ENCODE assay signal across 25 cellular contexts in genomic region chr17:64177346-64178010, GRCh38. TPM values are rescaled to one million over a fixed set of nuclear protein-coding genes. Genes with fewer than 3 reads are reported as not detected.
A peak's percentile ranks its signal among the peaks of the same experiment; 100 is the strongest.
DNase-seq lines count a peak whose midpoint lies in the region; ATAC-seq and TF ChIP-seq lines count a peak whose summit lies in the region.
"Had no signal": no experiment of that assay in that cellular context is flagged by ENCODE, and none has a peak within 500 bp of the region (broad histone marks: within the 10 kb centered on the region; RNA-seq: fewer than 3 reads in every experiment).

No MANE protein-coding gene starts in this region.

- H3K36me3 Mint-ChIP-seq in endothelial cell (ENCODE audit: low read depth, unreplicated experiment): peaks cover 5% of the 10 kb centered on the region

- no peak overlapping the region for H3K4me2 ChIP-seq in hepatocyte
- H3K4me2 ChIP-seq in parathyroid adenoma (ENCODE audit: low read length): peak overlapping the region; percentile 29
- H3K4me2 ChIP-seq: A549 had no signal

- no peak for DNase-seq in right atrium auricular region (ENCODE audit: low spot score)
- DNase-seq in Right ventricle myocardium superior: no peak
- no peak for DNase-seq in hepatocyte (ENCODE audit: low spot score)
- no peak for DNase-seq in aorta
- DNase-seq in amniotic stem cell (lab: John Stamatoyannopoulos, UW): no peak
- DNase-seq in endothelial cell (ENCODE audit: low spot score): no peak
- DNase-seq: activated naive CD4-positive, alpha-beta T cell treated with Interleukin-2 at 50 U/mL for 16 hours; activated T-cell treated with anti-CD3 and anti-CD28 coated beads, Interleukin-2, amount 50 U/mL, for 4 hours; amygdala; central memory CD4-positive, alpha-beta T cell; COR-L47; DMS79 treated with DMSO at 0.1 percent for 48 hours; GOT3; left cardiac atrium; NCI-H1105 treated with DMSO at 0.1 percent for 48 hours; NCI-H446; nephron progenitor cell; OCI-M1; posterior cingulate gyrus; SHP77 treated with DMSO at 0.1 percent for 48 hours; stimulated activated CD4-positive, alpha-beta T cell treated with anti-CD3 and anti-CD28 coated beads, Interleukin-1b, Interleukin-23, amount 100 ng/mL, for 48 hours; T-cell had no signal

- WGBS in hepatocyte (ENCODE audit: low lambda C conversion rate, missing lambda C conversion rate): 70% methylated on average over 7 of the region's 7 CpGs
- 16 to 26% methylated on average over 7 of the region's 7 CpGs for WGBS in aorta, 2 donors

- H3K9me2 ChIP-seq in hepatocyte (replicated peaks; ENCODE audit: insufficient read depth): no peaks in the 10 kb centered on the region

- H3K9me3 ChIP-seq in right atrium auricular region (no peaks in the 10 kb centered on the region), hepatocyte (ENCODE audit: low read depth) (no peaks in the 10 kb centered on the region), parathyroid adenoma (ENCODE audit: control insufficient read depth, low read length) (no peaks in the 10 kb centered on the region), aorta (ENCODE audit: control insufficient read depth, low read length) (no peaks in the 10 kb centered on the region)
- H3K9me3 ChIP-seq: A549 had no signal

- no peak overlapping the region for H3K4me3 Mint-ChIP-seq in endothelial cell (ENCODE audit: unreplicated experiment)
- H3K4me3 Mint-ChIP-seq: activated T-cell treated with anti-CD3 and anti-CD28 coated beads, Interleukin-2, amount 50 U/mL, for 4 hours; nephron progenitor cell; T-cell had no signal

- H2AFZ ChIP-seq in hepatocyte (no peak overlapping the region), parathyroid adenoma (no peak overlapping the region)

- H3K4me3 ChIP-seq in right atrium auricular region: no peak overlapping the region
- H3K4me3 ChIP-seq in hepatocyte: no peak overlapping the region
- H3K4me3 ChIP-seq in parathyroid adenoma (ENCODE audit: low read depth, low read length): no peak overlapping the region
- no peak overlapping the region for H3K4me3 ChIP-seq in aorta (ENCODE audit: low read length in 2 of 2)
- H3K4me3 ChIP-seq: A549 had no signal

- H3K27ac Mint-ChIP-seq in endothelial cell (ENCODE audit: unreplicated experiment): no peak overlapping the region
- H3K27ac Mint-ChIP-seq: nephron progenitor cell, T-cell had no signal

- H3K27me3 ChIP-seq in right atrium auricular region: no peaks in the 10 kb centered on the region
- no peaks in the 10 kb centered on the region for H3K27me3 ChIP-seq in hepatocyte
- H3K27me3 ChIP-seq in parathyroid adenoma (ENCODE audit: control insufficient read depth, insufficient read depth, low read length): no peaks in the 10 kb centered on the region
- H3K27me3 ChIP-seq in aorta (ENCODE audit: control insufficient read depth in 1 of 2, insufficient read depth in 2 of 2, low read length in 1 of 2): no peaks in the 10 kb centered on the region

- H3K27ac ChIP-seq in right atrium auricular region (peak overlapping the region; percentile 54 to 77), hepatocyte (peak overlapping the region; percentile 31), parathyroid adenoma (peak overlapping the region; percentile 50), aorta (ENCODE audit: low read depth in 1 of 2, low read length in 2 of 2) (peak overlapping the region; percentile 12 to 78)
- H3K27ac ChIP-seq: A549 had no signal

- no peaks in the 10 kb centered on the region for H3K36me3 ChIP-seq in right atrium auricular region
- no peaks in the 10 kb centered on the region for H3K36me3 ChIP-seq in hepatocyte (replicated peaks; ENCODE audit: insufficient read depth, low read depth)
- no peaks in the 10 kb centered on the region for H3K36me3 ChIP-seq in parathyroid adenoma (ENCODE audit: control insufficient read depth, insufficient read depth, low read length)
- no peaks in the 10 kb centered on the region for H3K36me3 ChIP-seq in aorta (ENCODE audit: control insufficient read depth in 1 of 2, insufficient read depth in 2 of 2, low read length in 1 of 2)

- peaks cover 14% of the 10 kb centered on the region for H3K4me1 Mint-ChIP-seq in endothelial cell (ENCODE audit: unreplicated experiment)
- H3K4me1 Mint-ChIP-seq: T-cell had no signal

- H3K4me1 ChIP-seq in right atrium auricular region (peaks cover 0 to 46% of the 10 kb centered on the region in 2 donors), hepatocyte (ENCODE audit: insufficient read depth) (peaks cover 19% of the 10 kb centered on the region), parathyroid adenoma (peaks cover 17% of the 10 kb centered on the region), aorta (ENCODE audit: control insufficient read depth in 1 of 2, insufficient read depth in 2 of 2, low read length in 2 of 2) (peaks cover 3 to 7% of the 10 kb centered on the region in 2 donors)
- H3K4me1 ChIP-seq: A549 had no signal

- no peaks in the 10 kb centered on the region for H4K20me1 ChIP-seq in hepatocyte (ENCODE audit: insufficient read depth, poor library complexity, severe bottlenecking)

- intact Hi-C loops in Right ventricle myocardium superior (cut with DNase I): no loop called here
- intact Hi-C loops in aorta (cut with DNase I): loop anchor here (5.0 to 10.0 kb wide), 2 partner anchors 85 to 87 kb away; partner anchors contain the start of gene TEX2 (in 2 of the 2)

- TF ChIP-seq CTCF in right atrium auricular region (IDR thresholded peaks at IDR 0.05) (no peak), hepatocyte (IDR thresholded peaks at IDR 0.05; ENCODE audit: poor library complexity) (no peak), parathyroid adenoma (IDR thresholded peaks at IDR 0.05) (no peak), endothelial cell (IDR thresholded peaks at IDR 0.05; ENCODE audit: unreplicated experiment) (no peak)

- H3K9ac ChIP-seq in parathyroid adenoma: no peak overlapping the region

- no peaks in the 10 kb centered on the region for H3K9me3 Mint-ChIP-seq in endothelial cell (ENCODE audit: unreplicated experiment)
- H3K9me3 Mint-ChIP-seq: activated T-cell treated with anti-CD3 and anti-CD28 coated beads, Interleukin-2, amount 50 U/mL, for 4 hours; nephron progenitor cell; T-cell had no signal

- no peak for ATAC-seq in Right ventricle myocardium superior (ENCODE audit: poor library complexity)
- no peak for ATAC-seq in aorta (ENCODE audit: low FRiP score)
- no peak for ATAC-seq in GM18870 (IDR thresholded peaks at IDR 0.05; ENCODE audit: unreplicated experiment)
- ATAC-seq: activated T-cell treated with anti-CD3 and anti-CD28 coated beads, Interleukin-2, amount 50 U/mL, for 4 hours; T-cell had no signal

- H3K79me2 ChIP-seq in hepatocyte (no peaks in the 10 kb centered on the region), parathyroid adenoma (peaks cover 13% of the 10 kb centered on the region)

- H3K27me3 Mint-ChIP-seq in endothelial cell (ENCODE audit: unreplicated experiment): peaks cover 4% of the 10 kb centered on the region
- H3K27me3 Mint-ChIP-seq: T-cell had no signal

RNA-seq across cellular contexts. Expression of gene ERN1, which starts 47.5 kb away (rescaled TPM):
- total RNA-seq in right atrium auricular region: 10 to 100 TPM in 1 of 2 donors, 1 to 10 TPM in 1; 7.0 to 11.9 TPM
- total RNA-seq in Right ventricle myocardium superior: 6.7 TPM
- total RNA-seq in hepatocyte: 10.3 and 14.3 TPM in 2 replicates
- 16.5 and 19.4 TPM in 2 replicates for polyA plus RNA-seq in hepatocyte
- total RNA-seq in aorta: 10 to 100 TPM; 17.8 to 31.0 TPM
- polyA plus RNA-seq in aorta: 1 to 10 TPM; 1.0 to 5.2 TPM
- total RNA-seq in endothelial cell (ENCODE audit: unreplicated experiment): 16.7 TPM
